Comparison of ENCODE assay signal across 8 cellular contexts in genomic region chr14:77376771-77377501, GRCh38. TPM values are rescaled to one million over a fixed set of nuclear protein-coding genes. Genes with fewer than 3 reads are reported as not detected.
DNase-seq lines count a peak whose midpoint lies in the region; ATAC-seq and TF ChIP-seq lines count a peak whose summit lies in the region.

Gene SAMD15 (plus strand): TSS chr14:77377379. CDS start chr14:77377419, 40 bp downstream.
Gene TMED8 (minus strand): TSS chr14:77377094. CDS start chr14:77377053, 41 bp downstream.

- no peaks in the 10 kb centered on the region for H4K20me1 ChIP-seq in mammary epithelial cell (ENCODE audit: insufficient read depth, low read length)

- peaks cover 16% of the 10 kb centered on the region for H3K4me1 ChIP-seq in mammary epithelial cell (ENCODE audit: insufficient read depth, low read length)
- peaks cover 12 to 68% (median 42%) of the 10 kb centered on the region in 6 donors for H3K4me1 ChIP-seq in spleen

- H3K36me3 ChIP-seq in mammary epithelial cell (ENCODE audit: insufficient read depth, low read length) (no peaks in the 10 kb centered on the region), spleen (no peaks in the 10 kb centered on the region)

- peak in 1 of 3 donors; percentile 31 for TF ChIP-seq POLR2A in spleen (IDR thresholded peaks at IDR 0.05)

- H2AFZ ChIP-seq in mammary epithelial cell (ENCODE audit: low read depth, low read length) = peak within 1 kb of the TSS; percentile 97

- in situ Hi-C loops in mammary epithelial cell (cut with MboI; ENCODE audit: low sequenced_read_pairs in 2 of 2) = no loop called here

- intact Hi-C loops in mammary epithelial cell (cut with micrococcal nuclease) (loop anchor here (5.0 kb wide), 1 partner anchor 55 kb away; the partner anchor contains the start of genes GSTZ1 and POMT2), spleen (cut with DNase I; ENCODE audit: low total_unique reads) (loop anchor here (5.0 kb wide), 1 partner anchor 80 kb away; the partner anchor contains the start of genes AHSA1 and VIPAS39)

- peak; percentile 23 for DNase-seq in AG04449 (ENCODE audit: low read depth, low spot score)
- peak; percentile 78 for DNase-seq in NCI-H2107 treated with DMSO at 0.1 percent for 48 hours (lab: John Stamatoyannopoulos, UW; ENCODE audit: unreplicated experiment)
- peak; percentile 82 for DNase-seq in mammary epithelial cell
- peak; percentile 88 for DNase-seq in iris pigment epithelial cell (ENCODE audit: low read depth)
- peak; percentile 98 for DNase-seq in spleen

- dilution Hi-C loops in mammary epithelial cell (cut with HindIII; ENCODE audit: low sequenced_read_pairs) = no loop called here

- H3K27me3 ChIP-seq in mammary epithelial cell (ENCODE audit: insufficient read depth, low read length) (no peaks in the 10 kb centered on the region), spleen (replicated peaks in 1 of 7) (no peaks in the 10 kb centered on the region)

- H3K9me3 ChIP-seq in mammary epithelial cell (replicated peaks; ENCODE audit: insufficient read depth, low read length) (no peaks in the 10 kb centered on the region), spleen (no peaks in the 10 kb centered on the region)

- WGBS in mammary epithelial cell (ENCODE audit: low coverage, missing lambda C conversion rate) = 2% methylated on average over 28 of the region's 69 CpGs
- 0 to 1% (median 0%) methylated on average over 14 to 69 of the region's 69 CpGs for WGBS in spleen, 5 donors

- peak within 1 kb of the TSS; percentile 97 for H3K4me2 ChIP-seq in mammary epithelial cell (ENCODE audit: insufficient read depth, low read depth, low read length)

- H3K27ac ChIP-seq in VCaP (peak within 1 kb of the TSS; percentile 80), mammary epithelial cell (ENCODE audit: insufficient read depth, low read depth, low read length) (peak within 1 kb of the TSS; percentile 81), spleen (peak within 1 kb of the TSS; percentile 78 to 95 (median 91))

- peak within 1 kb of the TSS; percentile 91 for H3K9ac ChIP-seq in mammary epithelial cell (ENCODE audit: insufficient read depth, low read length)

- CTCF ChIA-PET in AG04449 (lab: Yijun Ruan, JAX) (interaction anchor here (0.9 to 1.6 kb wide), 7 partner anchors 10 to 82 kb away, joined by 3 to 5 read pairs (median 3); no protein-coding TSS in a partner anchor), mammary epithelial cell (lab: Charles Lee; ENCODE audit: low non-redundant PET) (interaction anchor here (0.5 kb wide), 1 partner anchor 271 kb away, joined by 53 read pairs; no protein-coding TSS in a partner anchor)

- H3K79me2 ChIP-seq in mammary epithelial cell (ENCODE audit: insufficient read depth, low read length) = peaks cover 34% of the 10 kb centered on the region

- TF ChIP-seq CTCF in AG04449 (IDR thresholded peaks at IDR 0.05; ENCODE audit: insufficient read depth, low read length, missing control alignments) (peak; percentile 39), VCaP (conservative IDR thresholded peaks at IDR 0.05) (peak; percentile 30), mammary epithelial cell (conservative IDR thresholded peaks at IDR 0.05 in 1 of 2, IDR thresholded peaks at IDR 0.05 in 1 of 2; ENCODE audit: extremely low read depth in 1 of 2, insufficient read depth in 1 of 2, low read depth in 1 of 2, low read length in 2 of 2) (peak in 1 of 2 donors; percentile 35), spleen (IDR thresholded peaks at IDR 0.05 in 8 of 11, conservative IDR thresholded peaks at IDR 0.05 in 3 of 11) (peak in 8 of 11 experiments; percentile 34 to 66 (median 47))

- POLR2A ChIA-PET in AG04449 (lab: Yijun Ruan, JAX) = interaction anchor here (0.6 to 1.0 kb wide), 3 partner anchors 9 to 56 kb away, joined by 4 to 6 read pairs (median 5); partner anchors contain the start of genes GSTZ1 and POMT2

- BruUV-seq in mammary epithelial cell (replicated peaks; lab: Mats Ljungman, UMichigan) = no TSS peak

- ATAC-seq in GM18858 (IDR thresholded peaks at IDR 0.05; ENCODE audit: unreplicated experiment) (peak; percentile 59), HG03066 (IDR thresholded peaks at IDR 0.05; ENCODE audit: low read depth, unreplicated experiment) (peak; percentile 79)

- H3K4me3 ChIP-seq in AG04449 (ENCODE audit: low read depth, low read length) (peak within 1 kb of the TSS; percentile 92), mammary epithelial cell (replicated peaks in 1 of 3; ENCODE audit: insufficient read depth in 1 of 3, low read depth in 2 of 3, low read length in 3 of 3) (peak within 1 kb of the TSS; percentile 79 to 90 (median 85)), spleen (peak within 1 kb of the TSS; percentile 82 to 100 (median 98))

RNA-seq across cellular contexts. Expression of gene SAMD15, which starts in this region (rescaled TPM):
- total RNA-seq in mammary epithelial cell (1 to 10 TPM; 1.2 to 2.5 TPM), spleen (1 to 10 TPM in 2 of 7 donors, under 1 TPM in 5; 0.32 to 1.7 (median 0.79) TPM)
- polyA plus RNA-seq in mammary epithelial cell (0.37 TPM), spleen (under 1 TPM in 2 of 3 donors, not detected in 1; 0.15 to 0.22 TPM)
- polyA minus RNA-seq in mammary epithelial cell = not detected

RNA-seq across cellular contexts. Expression of gene TMED8, which starts in this region (rescaled TPM):
- total RNA-seq in mammary epithelial cell (10 to 100 TPM; 11.2 to 16.0 TPM), spleen (10 to 100 TPM; 18.8 to 32.3 (median 22.4) TPM)
- polyA plus RNA-seq in mammary epithelial cell (6.0 TPM), spleen (10 to 100 TPM in 1 of 3 donors, 1 to 10 TPM in 2; 8.1 to 10.8 (median 8.3) TPM)
- polyA minus RNA-seq in mammary epithelial cell = 14.0 TPM

Comparison
In these comparisons a context has a peak if more than half of its experiments do, and no peak if none do; other contexts are left out.
1. Peak in every context shown above with its lines: DNase-seq, ATAC-seq, H3K4me3 ChIP-seq and H3K27ac ChIP-seq.
2. DNase-seq: peak in every context shown above with its lines; median percentile 98 in spleen; 88 in iris pigment epithelial cell; 82 in mammary epithelial cell; 78 in NCI-H2107 treated with DMSO at 0.1 percent for 48 hours; 23 in AG04449.